20 cellular contexts compared by ENCODE assay signal in genomic region chr4:8297691-8298485, GRCh38. TPM values are rescaled to one million over a fixed set of nuclear protein-coding genes. Genes with fewer than 3 reads are reported as not detected.
DNase-seq lines count a peak whose midpoint lies in the region; ATAC-seq and TF ChIP-seq lines count a peak whose summit lies in the region.
"Had no signal": no experiment of that assay in that cellular context is flagged by ENCODE, and none has a peak within 500 bp of the region (broad histone marks: within the 10 kb centered on the region; RNA-seq: fewer than 3 reads in every experiment).

No MANE protein-coding gene starts in this region.

- H3K9me3 ChIP-seq in BE2C (no peaks in the 10 kb centered on the region), RWPE2 (ENCODE audit: severe bottlenecking) (no peaks in the 10 kb centered on the region), heart left ventricle (peaks cover 0 to 12% (median 0%) of the 10 kb centered on the region in 12 donors), ovary (no peaks in the 10 kb centered on the region)
- H3K9me3 ChIP-seq: esophagus muscularis mucosa, MG63, testis had no signal

- H3K27ac ChIP-seq in RWPE2 (ENCODE audit: poor library complexity, severe bottlenecking) (no peak overlapping the region), heart left ventricle (no peak overlapping the region), ovary (peak overlapping the region in 1 of 2 donors; percentile 60)
- H3K27ac ChIP-seq: esophagus muscularis mucosa, GM23248, testis had no signal

- no peak for TF ChIP-seq EP300 in ovary (IDR thresholded peaks at IDR 0.05)

- peak; percentile 3 for DNase-seq in BE2C
- DNase-seq in RWPE2 (ENCODE audit: low spot score) = peak; percentile 48
- DNase-seq in heart left ventricle = peak in 4 of 5 donors; percentile 15 to 44 (median 23)
- peak; percentile 25 to 63 (median 33) for DNase-seq in ovary
- no peak for DNase-seq in central memory CD4-positive, alpha-beta T cell
- DNase-seq in stimulated activated CD4-positive, alpha-beta T cell treated with anti-CD3 and anti-CD28 coated beads, Interleukin-1b, Interleukin-23, amount 100 ng/mL, for 48 hours = no peak
- no peak for DNase-seq in activated T-helper 2 cell treated with anti-CD3 and anti-CD28 coated beads, Interferon-gamma antibody, Interleukin-2, Interleukin-4, amounts not matched to agents 10 μg/mL and 5 μg/mL and 100 μg/mL, durations not matched to agents 14 hours and 24 hours and 36 hours (ENCODE audit: low spot score)
- DNase-seq: activated CD4-positive, alpha-beta T cell treated with anti-CD3 and anti-CD28 coated beads, Interleukin-2, amount 50 U/mL, for 48 hours; activated naive CD4-positive, alpha-beta T cell treated with Interleukin-2 at 50 U/mL for 16 hours; effector CD8-positive, alpha-beta T cell; GM23248; MG63; retina; SIG-M5; testis had no signal

- TF ChIP-seq CTCF in BE2C (IDR thresholded peaks at IDR 0.05; ENCODE audit: low read depth, low read length) = no peak; the same call in 1 of the 2 replicates
- no peak for TF ChIP-seq CTCF in RWPE2 (IDR thresholded peaks at IDR 0.05; ENCODE audit: poor library complexity, severe bottlenecking)
- TF ChIP-seq CTCF in heart left ventricle (IDR thresholded peaks at IDR 0.05) = no peak
- TF ChIP-seq CTCF in ovary (IDR thresholded peaks at IDR 0.05) = no peak

- ATAC-seq in RWPE2 (ENCODE audit: low read depth) = no peak
- ATAC-seq in heart left ventricle = peak in 2 of 4 donors; percentile 16 to 37
- ATAC-seq in HG03025 (IDR thresholded peaks at IDR 0.05; ENCODE audit: low FRiP score, unreplicated experiment) = no peak
- ATAC-seq: left colon had no signal

- H3K27me3 Mint-ChIP-seq in activated T-helper 2 cell treated with anti-CD3 and anti-CD28 coated beads, Interferon-gamma antibody, Interleukin-2, Interleukin-4, amounts not matched to agents 10 μg/mL and 5 μg/mL and 100 μg/mL, durations not matched to agents 14 hours and 24 hours and 36 hours (ENCODE audit: low read depth) = peaks cover 2% of the 10 kb centered on the region

- H3K4me1 Mint-ChIP-seq in activated T-helper 2 cell treated with anti-CD3 and anti-CD28 coated beads, Interferon-gamma antibody, Interleukin-2, Interleukin-4, amounts not matched to agents 10 μg/mL and 5 μg/mL and 100 μg/mL, durations not matched to agents 14 hours and 24 hours and 36 hours (ENCODE audit: low read depth) = no peaks in the 10 kb centered on the region
- H3K4me1 Mint-ChIP-seq: stimulated activated effector memory CD8-positive, alpha-beta T cell treated with anti-CD3 and anti-CD28 coated beads, Interleukin-12 subunit alpha, Interleukin-12 subunit beta, amount 100 ng/mL, for 72 hours had no signal

- H3K9me3 Mint-ChIP-seq in activated T-helper 2 cell treated with anti-CD3 and anti-CD28 coated beads, Interferon-gamma antibody, Interleukin-2, Interleukin-4, amounts not matched to agents 10 μg/mL and 5 μg/mL and 100 μg/mL, durations not matched to agents 14 hours and 24 hours and 36 hours = peaks cover 5% of the 10 kb centered on the region

- H3K4me3 ChIP-seq in BE2C (ENCODE audit: low read depth, low read length) = no peak overlapping the region
- no peak overlapping the region for H3K4me3 ChIP-seq in RWPE2 (ENCODE audit: severe bottlenecking)
- H3K4me3 ChIP-seq in heart left ventricle = no peak overlapping the region
- no peak overlapping the region for H3K4me3 ChIP-seq in ovary
- H3K4me3 ChIP-seq: esophagus muscularis mucosa, GM23248, MG63, testis had no signal

- no peak overlapping the region for H3K4me3 Mint-ChIP-seq in activated T-helper 2 cell treated with anti-CD3 and anti-CD28 coated beads, Interferon-gamma antibody, Interleukin-2, Interleukin-4, amounts not matched to agents 10 μg/mL and 5 μg/mL and 100 μg/mL, durations not matched to agents 14 hours and 24 hours and 36 hours (ENCODE audit: low read depth)
- H3K4me3 Mint-ChIP-seq: stimulated activated effector memory CD8-positive, alpha-beta T cell treated with anti-CD3 and anti-CD28 coated beads, Interleukin-12 subunit alpha, Interleukin-12 subunit beta, amount 100 ng/mL, for 72 hours had no signal

- TF ChIP-seq POLR2A in heart left ventricle (IDR thresholded peaks at IDR 0.05) = no peak
- no peak for TF ChIP-seq POLR2A in ovary (IDR thresholded peaks at IDR 0.05)

- H3K4me1 ChIP-seq in BE2C (no peaks in the 10 kb centered on the region), RWPE2 (ENCODE audit: insufficient read depth, poor library complexity, severe bottlenecking) (no peaks in the 10 kb centered on the region), heart left ventricle (no peaks in the 10 kb centered on the region), ovary (ENCODE audit: insufficient read depth) (peaks cover 10% of the 10 kb centered on the region)
- H3K4me1 ChIP-seq: esophagus muscularis mucosa, testis had no signal

- intact Hi-C loops in heart left ventricle (cut with DNase I) (no loop called here), ovary (cut with DNase I) (no loop called here)
- intact Hi-C loops in activated T-helper 2 cell treated with anti-CD3 and anti-CD28 coated beads, Interferon-gamma antibody, Interleukin-2, Interleukin-4, amounts not matched to agents 10 μg/mL and 5 μg/mL and 100 μg/mL, durations not matched to agents 14 hours and 24 hours and 36 hours (cut with micrococcal nuclease) = no loop called here

- 71 to 78% (median 77%) methylated on average over 20 of the region's 20 CpGs for WGBS in heart left ventricle, 4 donors
- 27 to 48% (median 35%) methylated on average over 20 of the region's 20 CpGs for WGBS in ovary, 3 donors

- H3K27me3 ChIP-seq in BE2C (no peaks in the 10 kb centered on the region), RWPE2 (ENCODE audit: insufficient read depth, poor library complexity, severe bottlenecking) (no peaks in the 10 kb centered on the region), heart left ventricle (no peaks in the 10 kb centered on the region), ovary (no peaks in the 10 kb centered on the region)
- H3K27me3 ChIP-seq: esophagus muscularis mucosa, MG63, testis had no signal

- H3K36me3 ChIP-seq in BE2C (no peaks in the 10 kb centered on the region), RWPE2 (ENCODE audit: low read depth) (no peaks in the 10 kb centered on the region), heart left ventricle (peaks cover 0 to 53% (median 4%) of the 10 kb centered on the region in 9 donors), ovary (no peaks in the 10 kb centered on the region)
- H3K36me3 ChIP-seq: MG63 had no signal

- no peak overlapping the region for H3K27ac Mint-ChIP-seq in activated T-helper 2 cell treated with anti-CD3 and anti-CD28 coated beads, Interferon-gamma antibody, Interleukin-2, Interleukin-4, amounts not matched to agents 10 μg/mL and 5 μg/mL and 100 μg/mL, durations not matched to agents 14 hours and 24 hours and 36 hours
- H3K27ac Mint-ChIP-seq: stimulated activated effector memory CD8-positive, alpha-beta T cell treated with anti-CD3 and anti-CD28 coated beads, Interleukin-12 subunit alpha, Interleukin-12 subunit beta, amount 100 ng/mL, for 72 hours had no signal

- H3K36me3 Mint-ChIP-seq in activated T-helper 2 cell treated with anti-CD3 and anti-CD28 coated beads, Interferon-gamma antibody, Interleukin-2, Interleukin-4, amounts not matched to agents 10 μg/mL and 5 μg/mL and 100 μg/mL, durations not matched to agents 14 hours and 24 hours and 36 hours (ENCODE audit: low read depth) = no peaks in the 10 kb centered on the region
- H3K36me3 Mint-ChIP-seq: stimulated activated effector memory CD8-positive, alpha-beta T cell treated with anti-CD3 and anti-CD28 coated beads, Interleukin-12 subunit alpha, Interleukin-12 subunit beta, amount 100 ng/mL, for 72 hours had no signal

RNA-seq across cellular contexts. Expression of gene HTRA3, which starts 28.3 kb away (rescaled TPM):
- polyA plus RNA-seq in BE2C (2012; ENCODE audit: insufficient read depth, insufficient read length, low read depth) = not detected
- total RNA-seq in heart left ventricle (10 to 100 TPM; 26.8 to 84.6 (median 55.0) TPM), ovary (100 to 1,000 TPM in 1 of 7 donors, 10 to 100 TPM in 6; 36.2 to 160 (median 62.3) TPM)
- polyA plus RNA-seq in heart left ventricle (10 to 100 TPM; 28.9 to 50.1 TPM), ovary (100 to 1,000 TPM; 122 to 163 TPM)
- 0.23 TPM in 1 of 2 replicates, not detected in the other for total RNA-seq in activated T-helper 2 cell treated with anti-CD3 and anti-CD28 coated beads, Interferon-gamma antibody, Interleukin-2, Interleukin-4, amounts not matched to agents 10 μg/mL and 5 μg/mL and 100 μg/mL, durations not matched to agents 14 hours and 24 hours and 36 hours
- total RNA-seq: T-helper 1 cell treated with Interleukin-12 subunit alpha and Interleukin-12 subunit beta and Interleukin-4 antibody, amounts not matched to agents 30 ng/mL and 1 ng/mL, for 36 hours had no signal

Comparison
In these comparisons a context has a peak if more than half of its experiments do, and no peak if none do; other contexts are left out.
1. DNase-seq: peak in BE2C (single experiment), RWPE2 (single experiment), heart left ventricle (4 of 5) and ovary (5 of 5); none in central memory CD4-positive, alpha-beta T cell (single experiment), stimulated activated CD4-positive, alpha-beta T cell treated with anti-CD3 and anti-CD28 coated beads, Interleukin-1b, Interleukin-23, amount 100 ng/mL, for 48 hours (single experiment) and activated T-helper 2 cell treated with anti-CD3 and anti-CD28 coated beads, Interferon-gamma antibody, Interleukin-2, Interleukin-4, amounts not matched to agents 10 μg/mL and 5 μg/mL and 100 μg/mL, durations not matched to agents 14 hours and 24 hours and 36 hours (single experiment).
2. RNA of gene HTRA3, which starts 28.3 kb away (total RNA-seq): 36.2 to 160 TPM in ovary and 26.8 to 84.6 TPM in heart left ventricle; 0.23 TPM in activated T-helper 2 cell treated with anti-CD3 and anti-CD28 coated beads, Interferon-gamma antibody, Interleukin-2, Interleukin-4, amounts not matched to agents 10 μg/mL and 5 μg/mL and 100 μg/mL, durations not matched to agents 14 hours and 24 hours and 36 hours; every median in the first group is over 10 times any median in the second.